Comparison of ENCODE assay signal across 16 cellular contexts in genomic region chr16:54673353-54673752, GRCh38.
A peak's percentile ranks its signal among the peaks of the same experiment; 100 is the strongest.
DNase-seq lines count a peak whose midpoint lies in the region; ATAC-seq, FAIRE-seq and TF ChIP-seq lines count a peak whose summit lies in the region.
"Had no signal": no experiment of that assay in that cellular context is flagged by ENCODE, and none has a peak within 500 bp of the region (broad histone marks: within the 10 kb centered on the region; RNA-seq: fewer than 3 reads in every experiment).

No MANE protein-coding gene starts in this region.

- FAIRE-seq in bronchial epithelial cell (lab: Jason Lieb, UNC): no peak
- FAIRE-seq: G401.6, GM12891, H54, HepG2 had no signal

- intact Hi-C loops in left lung (cut with DNase I): no loop called here

- peaks cover 0 to 4% of the 10 kb centered on the region in 2 donors for H3K9me3 ChIP-seq in left lung

- TF ChIP-seq CTCF in bronchial epithelial cell (IDR thresholded peaks at IDR 0.05; ENCODE audit: insufficient read depth, low read length, severe bottlenecking): no peak
- no peak for TF ChIP-seq CTCF in left lung (IDR thresholded peaks at IDR 0.05)

- no peak overlapping the region for H3K4me3 ChIP-seq in bronchial epithelial cell (ENCODE audit: low read depth, low read length)
- H3K4me3 ChIP-seq in left lung: no peak overlapping the region
- H3K4me3 ChIP-seq: BLaER1, GM23338 had no signal

- H3K27ac ChIP-seq in left lung: no peak overlapping the region
- H3K27ac ChIP-seq: 22Rv1, BLaER1 had no signal

- H3K27me3 ChIP-seq in bronchial epithelial cell (ENCODE audit: control insufficient read depth, insufficient read depth, low read length) (no peaks in the 10 kb centered on the region), left lung (no peaks in the 10 kb centered on the region)
- H3K27me3 ChIP-seq: BLaER1 had no signal

- DNase-seq in DMS53 (lab: John Stamatoyannopoulos, UW) (peak; percentile 21), DMS53 treated with DMSO at 0.1 percent for 48 hours (lab: John Stamatoyannopoulos, UW; ENCODE audit: unreplicated experiment) (no peak), bronchial epithelial cell (ENCODE audit: low read depth) (peak; percentile 72), left lung (no peak), NCI-H748 (lab: John Stamatoyannopoulos, UW; ENCODE audit: unreplicated experiment) (no peak), NCI-H2227 (lab: John Stamatoyannopoulos, UW; ENCODE audit: unreplicated experiment) (no peak)
- DNase-seq: CD4-positive, alpha-beta memory T cell; HCEC 1CT had no signal

- no peaks in the 10 kb centered on the region for H3K36me3 ChIP-seq in bronchial epithelial cell (ENCODE audit: control insufficient read depth, insufficient read depth, low read length)
- no peaks in the 10 kb centered on the region for H3K36me3 ChIP-seq in left lung
- H3K36me3 ChIP-seq: BLaER1 had no signal

- no peaks in the 10 kb centered on the region for H3K4me1 ChIP-seq in left lung
- H3K4me1 ChIP-seq: BLaER1 had no signal

- ATAC-seq in left lung (peak; percentile 32), GM21515 (IDR thresholded peaks at IDR 0.05; ENCODE audit: unreplicated experiment) (no peak)
- ATAC-seq: GM23338, HepG2 had no signal

Comparison
In these comparisons a context has a peak if more than half of its experiments do, and no peak if none do; other contexts are left out.
1. DNase-seq: peak in DMS53 (single experiment) and bronchial epithelial cell (single experiment); none in DMS53 treated with DMSO at 0.1 percent for 48 hours (single experiment), left lung (0 of 2), NCI-H748 (single experiment) and NCI-H2227 (single experiment).